Comparison of ENCODE assay signal across 16 cellular contexts in the genomic region with DNA sequence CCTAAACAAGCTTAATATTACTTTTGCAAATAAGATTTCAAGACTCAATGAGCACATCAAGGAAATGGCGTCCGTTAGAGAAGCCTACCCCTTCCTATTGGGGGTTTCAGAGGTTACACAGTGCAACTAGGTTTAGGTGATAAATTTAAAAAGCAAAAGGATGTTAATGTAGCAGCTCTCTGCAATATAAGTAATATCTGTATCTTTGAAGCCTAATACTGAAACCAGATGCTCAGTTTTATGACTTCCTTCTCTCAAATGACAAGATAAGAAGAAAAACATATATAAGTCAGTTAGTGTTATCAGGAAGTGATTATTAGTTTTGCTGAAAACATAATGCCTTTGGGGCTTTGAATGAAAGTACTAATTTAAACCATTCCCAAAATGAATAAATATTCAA. TPM values are rescaled to one million over a fixed set of nuclear protein-coding genes. Genes with fewer than 3 reads are reported as not detected.
DNase-seq lines count a peak whose midpoint lies in the region; ATAC-seq and TF ChIP-seq lines count a peak whose summit lies in the region.
"Had no signal": no experiment of that assay in that cellular context is flagged by ENCODE, and none has a peak within 500 bp of the region (broad histone marks: within the 10 kb centered on the region; RNA-seq: fewer than 3 reads in every experiment).

No MANE protein-coding gene starts in this region.

- no peak overlapping the region for H3K27ac ChIP-seq in right lobe of liver
- H3K27ac ChIP-seq: Peyer's patch, vagina had no signal

- 55% methylated on average over 2 of the region's 2 CpGs for WGBS in right lobe of liver (ENCODE audit: insufficient coverage, low coverage, low lambda C conversion rate, missing lambda C conversion rate)

- peak overlapping the region in 1 of 2 donors; percentile 5 for H3K27ac Mint-ChIP-seq in stimulated activated naive CD8-positive, alpha-beta T cell treated with anti-CD3 and anti-CD28 coated beads, Interleukin-15, amount 100 ng/mL, for 72 hours
- no peak overlapping the region for H3K27ac Mint-ChIP-seq in activated naive CD4-positive, alpha-beta T cell treated with anti-CD3 and anti-CD28 coated beads, Interleukin-2, amount 10 ng/mL, durations not matched to agents 7 days and 5 days
- H3K27ac Mint-ChIP-seq: activated naive CD4-positive, alpha-beta T cell treated with anti-CD3 and anti-CD28 coated beads, Interleukin-2, amount 50 U/mL, for 24 hours had no signal

- H3K4me1 Mint-ChIP-seq in stimulated activated naive CD8-positive, alpha-beta T cell treated with anti-CD3 and anti-CD28 coated beads, Interleukin-15, amount 100 ng/mL, for 72 hours: peaks cover 9% of the 10 kb centered on the region
- peaks cover 11% of the 10 kb centered on the region for H3K4me1 Mint-ChIP-seq in activated naive CD4-positive, alpha-beta T cell treated with anti-CD3 and anti-CD28 coated beads, Interleukin-2, amount 10 ng/mL, durations not matched to agents 7 days and 5 days

- intact Hi-C loops in right lobe of liver (cut with DNase I): no loop called here

- no peaks in the 10 kb centered on the region for H3K36me3 ChIP-seq in right lobe of liver
- H3K36me3 ChIP-seq: Peyer's patch, vagina had no signal

- no peak overlapping the region for H3K4me3 Mint-ChIP-seq in stimulated activated naive CD8-positive, alpha-beta T cell treated with anti-CD3 and anti-CD28 coated beads, Interleukin-15, amount 100 ng/mL, for 72 hours
- H3K4me3 Mint-ChIP-seq in activated naive CD4-positive, alpha-beta T cell treated with anti-CD3 and anti-CD28 coated beads, Interleukin-2, amount 10 ng/mL, durations not matched to agents 7 days and 5 days: no peak overlapping the region
- H3K4me3 Mint-ChIP-seq: activated naive CD4-positive, alpha-beta T cell treated with anti-CD3 and anti-CD28 coated beads, Interleukin-2, amount 50 U/mL, for 24 hours had no signal

- no peaks in the 10 kb centered on the region for H3K27me3 ChIP-seq in right lobe of liver
- H3K27me3 ChIP-seq: Peyer's patch, vagina had no signal

- no peak overlapping the region for H3K4me3 ChIP-seq in right lobe of liver
- H3K4me3 ChIP-seq: Peyer's patch, vagina had no signal

- CTCF ChIA-PET in activated naive CD4-positive, alpha-beta T cell treated with anti-CD3 and anti-CD28 coated beads, Interleukin-2, amount 10 ng/mL, durations not matched to agents 7 days and 5 days (lab: Charles Lee): no interaction called here

- H3K36me3 Mint-ChIP-seq in activated naive CD4-positive, alpha-beta T cell treated with anti-CD3 and anti-CD28 coated beads, Interleukin-2, amount 10 ng/mL, durations not matched to agents 7 days and 5 days: no peaks in the 10 kb centered on the region
- H3K36me3 Mint-ChIP-seq: activated naive CD4-positive, alpha-beta T cell treated with anti-CD3 and anti-CD28 coated beads, Interleukin-2, amount 50 U/mL, for 24 hours had no signal

- peak; percentile 60 for ATAC-seq in stimulated activated naive CD8-positive, alpha-beta T cell treated with anti-CD3 and anti-CD28 coated beads, Interleukin-15, amount 100 ng/mL, for 72 hours
- ATAC-seq in stimulated activated naive CD8-positive, alpha-beta T cell treated with anti-CD3 and anti-CD28 coated beads, Interleukin-15, Interleukin-2, amounts not matched to agents 100 U/mL and 50 U/mL, for 24 hours: no peak
- ATAC-seq in GM21619 (IDR thresholded peaks at IDR 0.05; ENCODE audit: unreplicated experiment) (peak; percentile 86), HG03442 (IDR thresholded peaks at IDR 0.05; ENCODE audit: unreplicated experiment) (peak; percentile 70), right lobe of liver (no peak)

- peaks cover 15% of the 10 kb centered on the region for H3K27me3 Mint-ChIP-seq in stimulated activated naive CD8-positive, alpha-beta T cell treated with anti-CD3 and anti-CD28 coated beads, Interleukin-15, amount 100 ng/mL, for 72 hours
- peaks cover 9% of the 10 kb centered on the region for H3K27me3 Mint-ChIP-seq in activated naive CD4-positive, alpha-beta T cell treated with anti-CD3 and anti-CD28 coated beads, Interleukin-2, amount 10 ng/mL, durations not matched to agents 7 days and 5 days
- H3K27me3 Mint-ChIP-seq: activated naive CD4-positive, alpha-beta T cell treated with anti-CD3 and anti-CD28 coated beads, Interleukin-2, amount 50 U/mL, for 24 hours had no signal

- H3K4me1 ChIP-seq in right lobe of liver: no peaks in the 10 kb centered on the region
- H3K4me1 ChIP-seq: Peyer's patch, vagina had no signal

- TF ChIP-seq CTCF in right lobe of liver (IDR thresholded peaks at IDR 0.05): no peak

- TF ChIP-seq POLR2A in right lobe of liver (IDR thresholded peaks at IDR 0.05): no peak

- no peak for DNase-seq in stimulated activated naive CD8-positive, alpha-beta T cell treated with anti-CD3 and anti-CD28 coated beads, Interleukin-15, amount 100 ng/mL, for 72 hours
- no peak for DNase-seq in stimulated activated naive CD8-positive, alpha-beta T cell treated with anti-CD3 and anti-CD28 coated beads, Interleukin-15, Interleukin-2, amounts not matched to agents 100 U/mL and 50 U/mL, for 24 hours
- DNase-seq in activated effector memory CD4-positive, alpha-beta T cell treated with Interleukin-2 at 50 U/mL for 16 hours: no peak
- DNase-seq in NCI-H1417 (lab: John Stamatoyannopoulos, UW): no peak
- DNase-seq in activated naive CD4-positive, alpha-beta T cell treated with anti-CD3 and anti-CD28 coated beads, Interleukin-2, amount 10 ng/mL, durations not matched to agents 7 days and 5 days: no peak
- DNase-seq in right lobe of liver: no peak
- DNase-seq: caudate nucleus, DMS53, IMR-90, kidney glomerular epithelial cell, NCI-H1105 treated with DMSO at 0.1 percent for 48 hours, Peyer's patch had no signal

- no peaks in the 10 kb centered on the region for H3K9me3 Mint-ChIP-seq in stimulated activated naive CD8-positive, alpha-beta T cell treated with anti-CD3 and anti-CD28 coated beads, Interleukin-15, amount 100 ng/mL, for 72 hours
- H3K9me3 Mint-ChIP-seq in activated naive CD4-positive, alpha-beta T cell treated with anti-CD3 and anti-CD28 coated beads, Interleukin-2, amount 10 ng/mL, durations not matched to agents 7 days and 5 days: no peaks in the 10 kb centered on the region
- H3K9me3 Mint-ChIP-seq: activated naive CD4-positive, alpha-beta T cell treated with anti-CD3 and anti-CD28 coated beads, Interleukin-2, amount 50 U/mL, for 24 hours had no signal

- no peaks in the 10 kb centered on the region for H3K9me3 ChIP-seq in right lobe of liver
- H3K9me3 ChIP-seq: Peyer's patch, vagina had no signal

RNA-seq across cellular contexts. Expression of gene MED13, which starts 54.3 kb away (rescaled TPM):
- total RNA-seq in right lobe of liver: 10 to 100 TPM; 22.9 to 36.3 (median 32.5) TPM

Comparison
In these comparisons a context has a peak if more than half of its experiments do, and no peak if none do; other contexts are left out.
1. ATAC-seq: peak in stimulated activated naive CD8-positive, alpha-beta T cell treated with anti-CD3 and anti-CD28 coated beads, Interleukin-15, amount 100 ng/mL, for 72 hours (single experiment), GM21619 (single experiment) and HG03442 (single experiment); none in stimulated activated naive CD8-positive, alpha-beta T cell treated with anti-CD3 and anti-CD28 coated beads, Interleukin-15, Interleukin-2, amounts not matched to agents 100 U/mL and 50 U/mL, for 24 hours (single experiment) and right lobe of liver (0 of 4).